Comparison of ENCODE assay signal across 8 cellular contexts in the genomic region with DNA sequence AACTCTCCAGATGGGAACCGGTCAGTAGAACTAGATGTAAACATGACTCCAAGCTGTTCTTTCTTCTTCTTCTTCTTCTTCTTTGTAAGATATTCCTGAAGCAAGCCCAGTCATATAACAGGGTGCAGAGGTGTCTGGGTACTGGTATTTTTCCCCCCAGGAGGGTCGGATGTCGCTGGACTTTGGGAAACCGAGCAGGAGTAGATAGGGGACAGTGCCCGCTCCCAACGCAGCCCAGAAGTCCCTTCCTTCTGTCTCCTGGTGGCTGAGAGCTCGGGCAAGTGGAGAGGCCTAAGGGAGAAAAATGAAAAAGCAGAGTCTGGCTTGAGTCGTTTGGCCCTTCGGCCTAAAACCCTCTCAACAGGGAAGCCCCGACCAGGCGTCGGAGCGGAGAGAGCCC. TPM values are rescaled to one million over a fixed set of nuclear protein-coding genes. Genes with fewer than 3 reads are reported as not detected.
DNase-seq lines count a peak whose midpoint lies in the region; TF ChIP-seq lines count a peak whose summit lies in the region.
"Not testable (repeated sequence)": the region's sequence is repeated elsewhere in the genome, so short reads cannot be mapped to it uniquely, and the experiment has no call there.

No MANE protein-coding gene starts in this region.

- not testable (repeated sequence) for H3K9me3 Mint-ChIP-seq in mesothelial cell of epicardium, neural crest cell

- not testable (repeated sequence) for H3K9me3 ChIP-seq in WERI-Rb-1 (ENCODE audit: severe bottlenecking); ascending aorta; esophagus squamous epithelium; skeletal muscle tissue (ENCODE audit: control insufficient read depth in 3 of 3, low read length in 3 of 3); transverse colon

- not testable (repeated sequence) for H3K27me3 ChIP-seq in WERI-Rb-1 (ENCODE audit: insufficient read depth, low read depth, severe bottlenecking); ascending aorta; esophagus squamous epithelium; skeletal muscle tissue (ENCODE audit: control insufficient read depth in 3 of 3, insufficient read depth in 3 of 3, low read length in 3 of 3)
- H3K27me3 ChIP-seq in transverse colon: peaks cover 66% of the 10 kb centered on the region

- not testable (repeated sequence) for H3K27me3 Mint-ChIP-seq in mesothelial cell of epicardium (ENCODE audit: low read depth)
- H3K27me3 Mint-ChIP-seq in neural crest cell (ENCODE audit: low read depth): peaks cover 97% of the 10 kb centered on the region

- H3K36me3 Mint-ChIP-seq in mesothelial cell of epicardium; neural crest cell (ENCODE audit: low read depth): not testable (repeated sequence)

- peak overlapping the region; percentile 99 for H3K27ac Mint-ChIP-seq in mesothelial cell of epicardium
- not testable (repeated sequence) for H3K27ac Mint-ChIP-seq in neural crest cell (ENCODE audit: unreplicated experiment)

- intact Hi-C loops in ascending aorta (cut with DNase I); esophagus squamous epithelium (cut with DNase I); transverse colon (cut with DNase I; ENCODE audit: low total_unique reads): not testable (repeated sequence)

- TF ChIP-seq EP300 in transverse colon (IDR thresholded peaks at IDR 0.05; ENCODE audit: low read depth): not testable (repeated sequence)

- not testable (repeated sequence) for H3K4me3 ChIP-seq in WERI-Rb-1 (ENCODE audit: low read depth, low read length); skeletal muscle tissue (ENCODE audit: low read length in 3 of 3)
- H3K4me3 ChIP-seq in ascending aorta (peak overlapping the region in 1 of 2 donors; percentile 36), esophagus squamous epithelium (peak overlapping the region; percentile 29 to 62 (median 50)), transverse colon (peak overlapping the region in 1 of 4 donors; percentile 14)

- in situ Hi-C loops in transverse colon (cut with MboI; ENCODE audit: low pct_ligation_motif_present in 1 of 4, low pct_unique_long_range_greater_than_20kb in 1 of 4, low sequenced_read_pairs in 3 of 4): not testable (repeated sequence)

- H3K27ac ChIP-seq in WERI-Rb-1: peak overlapping the region; percentile 40
- H3K27ac ChIP-seq in ascending aorta: peak overlapping the region; percentile 27 to 69
- peak overlapping the region; percentile 88 to 92 (median 90) for H3K27ac ChIP-seq in esophagus squamous epithelium
- peak overlapping the region; percentile 47 for H3K27ac ChIP-seq in skeletal muscle tissue (ENCODE audit: low read depth, low read length)
- H3K27ac ChIP-seq in transverse colon: peak overlapping the region; percentile 29 to 77 (median 50)

- not testable (repeated sequence) for H3K36me3 ChIP-seq in WERI-Rb-1; ascending aorta; esophagus squamous epithelium; skeletal muscle tissue (ENCODE audit: control insufficient read depth in 3 of 3, insufficient read depth in 3 of 3, low read length in 3 of 3); transverse colon

- TF ChIP-seq CTCF in WERI-Rb-1 (IDR thresholded peaks at IDR 0.05; ENCODE audit: low read depth, low read length); ascending aorta (IDR thresholded peaks at IDR 0.05); esophagus squamous epithelium (IDR thresholded peaks at IDR 0.05); mesothelial cell of epicardium (IDR thresholded peaks at IDR 0.05; ENCODE audit: unreplicated experiment); neural crest cell (conservative IDR thresholded peaks at IDR 0.05); transverse colon (IDR thresholded peaks at IDR 0.05): not testable (repeated sequence)

- H3K9ac ChIP-seq in skeletal muscle tissue (ENCODE audit: low read depth in 1 of 3, low read length in 3 of 3): peak overlapping the region in 1 of 3 donors; percentile 40

- H3K4me1 Mint-ChIP-seq in mesothelial cell of epicardium: peaks cover 69% of the 10 kb centered on the region
- H3K4me1 Mint-ChIP-seq in neural crest cell: peaks cover 13% of the 10 kb centered on the region

- not testable (repeated sequence) for TF ChIP-seq POLR2A in esophagus squamous epithelium (IDR thresholded peaks at IDR 0.05); transverse colon (IDR thresholded peaks at IDR 0.05)

- peak; percentile 10 for DNase-seq in DMS 273 treated with DMSO at 0.1 percent for 48 hours (lab: John Stamatoyannopoulos, UW)
- not testable (repeated sequence) for DNase-seq in WERI-Rb-1; ascending aorta (ENCODE audit: low spot score in 2 of 2); esophagus squamous epithelium (lab: John Stamatoyannopoulos, UW); mesothelial cell of epicardium (ENCODE audit: low spot score in 2 of 2, unreplicated experiment in 2 of 2); neural crest cell (ENCODE audit: low read depth, low spot score); transverse colon

- not testable (repeated sequence) for H3K4me1 ChIP-seq in ascending aorta; skeletal muscle tissue (ENCODE audit: control insufficient read depth in 3 of 3, insufficient read depth in 3 of 3, low read length in 3 of 3); transverse colon
- H3K4me1 ChIP-seq in esophagus squamous epithelium: peaks cover 0 to 41% (median 0%) of the 10 kb centered on the region in 3 donors

- peak overlapping the region; percentile 73 for H3K4me3 Mint-ChIP-seq in mesothelial cell of epicardium
- H3K4me3 Mint-ChIP-seq in neural crest cell: peak overlapping the region; percentile 33

- WGBS in esophagus squamous epithelium, 2 donors: 27 to 74% methylated on average over 5 to 8 of the region's 13 CpGs
- 80% methylated on average over 13 of the region's 13 CpGs; no CpG with 5 or more reads in 1 of the 2 donors for WGBS in transverse colon (ENCODE audit: low coverage in 1 of 2), 2 donors

RNA-seq across cellular contexts. Expression of gene HOXC4, which starts 25.5 kb away (rescaled TPM):
- total RNA-seq in ascending aorta (0.32 TPM), esophagus squamous epithelium (1 to 10 TPM; 1.1 to 3.1 (median 1.3) TPM), mesothelial cell of epicardium (67.4 to 73.6 TPM (median 69.4 TPM) in 3 replicates), neural crest cell (5.6 and 8.3 TPM in 2 replicates), skeletal muscle tissue (1.0 TPM), transverse colon (under 1 TPM in 2 of 4 donors, not detected in 2; 0.64 to 0.68 TPM)

RNA-seq across cellular contexts. Expression of gene HOXC5, which starts 46.3 kb away (rescaled TPM):
- total RNA-seq in ascending aorta (not detected), esophagus squamous epithelium (1 to 10 TPM in 1 of 4 donors, under 1 TPM in 1, not detected in 2; 0.31 to 1.1 TPM), mesothelial cell of epicardium (28.7 to 33.8 TPM (median 29.3 TPM) in 3 replicates), neural crest cell (3.5 and 3.8 TPM in 2 replicates), skeletal muscle tissue (0.52 TPM), transverse colon (under 1 TPM in 2 of 4 donors, not detected in 2; 0.27 to 0.60 TPM)

RNA-seq across cellular contexts. Expression of gene HOXC6, which starts 50.9 kb away (rescaled TPM):
- total RNA-seq in ascending aorta: 7.6 TPM
- 1 to 10 TPM in 1 of 4 donors, under 1 TPM in 2, not detected in 1; 0.21 to 1.1 (median 0.30) TPM for total RNA-seq in esophagus squamous epithelium
- 15.5 to 17.4 TPM (median 16.3 TPM) in 3 replicates for total RNA-seq in mesothelial cell of epicardium
- total RNA-seq in neural crest cell: 10.7 and 11.0 TPM in 2 replicates
- 2.6 TPM for total RNA-seq in skeletal muscle tissue
- under 1 TPM in 1 of 4 donors, not detected in 3; 0.48 TPM for total RNA-seq in transverse colon

Comparison
In these comparisons a context has a peak if more than half of its experiments do, and no peak if none do; other contexts are left out.
1. H3K27ac ChIP-seq: peak in every context shown above with its lines; median percentile 90 in esophagus squamous epithelium; 50 in transverse colon; 48 in ascending aorta; 47 in skeletal muscle tissue; 40 in WERI-Rb-1.